Comparison of ENCODE assay signal across 9 cellular contexts in the genomic region with DNA sequence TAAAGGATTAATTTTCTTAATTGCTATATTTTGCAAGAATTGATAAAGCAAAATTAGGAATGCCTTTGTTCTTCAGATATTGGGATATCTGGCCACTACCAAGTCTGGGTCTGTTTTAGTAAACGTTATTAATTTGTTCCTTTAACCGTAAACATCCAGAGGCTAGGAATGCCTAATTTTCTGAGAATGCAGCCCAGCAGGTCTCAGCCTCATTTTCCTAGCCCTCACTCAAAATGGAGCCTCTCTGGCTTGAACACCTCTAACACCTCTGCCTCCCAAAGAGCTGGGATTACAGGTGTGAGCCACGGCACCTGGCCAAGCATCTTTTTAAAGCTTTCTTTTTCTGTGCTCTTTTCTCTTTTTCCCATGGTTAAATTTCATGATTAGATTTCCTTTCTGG.
"Had no signal": no experiment of that assay in that cellular context is flagged by ENCODE, and none has a peak within 500 bp of the region (broad histone marks: within the 10 kb centered on the region; RNA-seq: fewer than 3 reads in every experiment).

No MANE protein-coding gene starts in this region.

- H3K27ac ChIP-seq: HL-60, KMS-11 had no signal

- ATAC-seq: GM23338, HepG2 had no signal

- H3K36me3 Mint-ChIP-seq: IgD-negative memory B cell had no signal

- H3K9me3 Mint-ChIP-seq: GM23338, IgD-negative memory B cell had no signal

- H3K4me3 Mint-ChIP-seq: GM23338, H9, IgD-negative memory B cell had no signal

- H2AFZ ChIP-seq: GM23338 had no signal

- DNase-seq: H9, HCEC 1CT, KBM-7 had no signal

- H3K4me3 ChIP-seq: GM23338 had no signal

- H3K4me2 ChIP-seq: GM23338, KMS-11 had no signal

- FAIRE-seq: H54, HepG2 had no signal

- H3K27me3 Mint-ChIP-seq: IgD-negative memory B cell had no signal

- H3K9ac ChIP-seq: KMS-11 had no signal

- H3K27ac Mint-ChIP-seq: GM23338, IgD-negative memory B cell had no signal
